ENCODE assay signal across 15 cellular contexts in genomic region chr3:110234831-110235230, GRCh38.
"Had no signal": no experiment of that assay in that cellular context is flagged by ENCODE, and none has a peak within 500 bp of the region (broad histone marks: within the 10 kb centered on the region; RNA-seq: fewer than 3 reads in every experiment).

No MANE protein-coding gene starts in this region.

- DNase-seq: activated B cell treated with CpG ODN at 0.5 μM for 24 hours; activated CD4-positive, alpha-beta T cell treated with anti-CD3 and anti-CD28 coated beads for 48 hours; activated CD8-positive, alpha-beta memory T cell treated with anti-CD3 and anti-CD28 coated beads, Interleukin-2, amount 50 U/mL, for 4 hours; activated CD8-positive, alpha-beta T cell treated with anti-CD3 and anti-CD28 coated beads for 36 hours; activated gamma-delta T cell; activated T-cell treated with anti-CD3 and anti-CD28 coated beads, Interleukin-2, amount 50 U/mL, for 72 hours; amygdala; body of pancreas; effector CD8-positive, alpha-beta T cell; hippocampal formation; left ventricle myocardium superior; natural killer cell; stimulated activated CD4-positive, alpha-beta T cell treated with anti-CD3 and anti-CD28 coated beads, Interleukin-1b, Interleukin-23, amount 100 ng/mL, for 48 hours had no signal

- H3K4me1 ChIP-seq: body of pancreas, parathyroid adenoma had no signal

- H2AFZ ChIP-seq: parathyroid adenoma had no signal

- H3K9ac ChIP-seq: parathyroid adenoma had no signal

- H3K27me3 ChIP-seq: body of pancreas, neutrophil had no signal

- H3K9me3 ChIP-seq: body of pancreas, neutrophil had no signal

- H3K27ac ChIP-seq: body of pancreas, neutrophil, parathyroid adenoma had no signal

- H3K36me3 ChIP-seq: neutrophil had no signal

- H3K4me3 ChIP-seq: body of pancreas had no signal
